In genomic region chr11:94790771-94791180, GRCh38 we compare ENCODE assay signal across 1 cellular context.
TF ChIP-seq lines count a peak whose summit lies in the region.

No MANE protein-coding gene starts in this region.

TF ChIP-seq in GM23338, 12 proteins besides CTCF, POLR2A, EP300 and RAD21 (continued from another document):
- no peak for TF ChIP-seq ZNF462 (CRISPR knock-in tag; IDR thresholded peaks at IDR 0.05)
- no peak for TF ChIP-seq POLR2AphosphoS5 (IDR thresholded peaks at IDR 0.05; ENCODE audit: low read depth)
- no peak for TF ChIP-seq ZNF114 (CRISPR knock-in tag; IDR thresholded peaks at IDR 0.05)
- TF ChIP-seq EZH2 (IDR thresholded peaks at IDR 0.05; ENCODE audit: low read depth, unreplicated experiment), result no peak
- no peak for TF ChIP-seq ZNF331 (CRISPR knock-in tag; IDR thresholded peaks at IDR 0.05; ENCODE audit: low read depth)
- TF ChIP-seq EZH2phosphoT487 (IDR thresholded peaks at IDR 0.05; ENCODE audit: unreplicated experiment), result no peak
- no peak for TF ChIP-seq NANOG (IDR thresholded peaks at IDR 0.05; ENCODE audit: borderline replicate concordance)
- no peak for TF ChIP-seq JUNB (IDR thresholded peaks at IDR 0.05; ENCODE audit: unreplicated experiment)
- TF ChIP-seq REST (IDR thresholded peaks at IDR 0.05; ENCODE audit: unreplicated experiment), result no peak
